23 cellular contexts compared by ENCODE assay signal in the genomic region with DNA sequence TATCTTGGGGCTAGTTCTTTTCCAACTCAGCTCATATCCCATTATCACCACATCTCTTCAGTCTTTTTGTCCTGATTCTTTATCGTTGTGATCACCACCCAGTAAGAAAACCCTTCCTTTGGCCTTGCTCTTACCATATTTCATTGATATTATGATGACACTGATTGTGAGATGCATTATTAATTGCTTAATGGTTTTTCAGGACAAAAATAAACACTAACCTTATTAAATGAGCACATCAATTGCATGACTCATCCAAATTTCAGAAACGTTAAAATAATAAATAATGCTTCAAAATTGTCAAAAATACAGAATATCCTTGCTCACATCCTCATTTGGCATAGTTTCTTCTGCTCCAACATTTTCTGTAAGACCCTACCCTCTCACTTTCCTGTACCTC.
DNase-seq lines count a peak whose midpoint lies in the region; ATAC-seq, FAIRE-seq and TF ChIP-seq lines count a peak whose summit lies in the region.
"Had no signal": no experiment of that assay in that cellular context is flagged by ENCODE, and none has a peak within 500 bp of the region (broad histone marks: within the 10 kb centered on the region; RNA-seq: fewer than 3 reads in every experiment).

No MANE protein-coding gene starts in this region.

- H3K36me3 Mint-ChIP-seq in memory B cell, result peaks cover 6% of the 10 kb centered on the region
- peaks cover 3 to 6% of the 10 kb centered on the region in 2 donors for H3K36me3 Mint-ChIP-seq in naive B cell
- H3K36me3 Mint-ChIP-seq: CD8-positive, alpha-beta T cell had no signal

- no peaks in the 10 kb centered on the region for H3K9me2 ChIP-seq in SK-N-SH

- H3K27me3 ChIP-seq in SK-N-SH (ENCODE audit: insufficient read depth), result no peaks in the 10 kb centered on the region
- H3K27me3 ChIP-seq: BLaER1 treated with 17β-estradiol and CSF1 and Interleukin-3, amounts not matched to agents 10 nM and 100 nM had no signal

- H3K27me3 Mint-ChIP-seq in memory B cell, result no peaks in the 10 kb centered on the region
- no peaks in the 10 kb centered on the region for H3K27me3 Mint-ChIP-seq in naive B cell
- H3K27me3 Mint-ChIP-seq: B cell; CD4-positive, alpha-beta T cell had no signal

- WGBS in A549 (ENCODE audit: missing lambda C conversion rate), result 50% methylated on average over 2 of the region's 2 CpGs
- WGBS in SK-N-SH (ENCODE audit: low lambda C conversion rate), result 29% methylated on average over 2 of the region's 2 CpGs

- DNase-seq in A549 (ENCODE audit: low read depth in 1 of 2, low spot score in 1 of 2) (no peak), SK-N-SH (no peak), memory B cell (ENCODE audit: low spot score in 2 of 2) (no peak), naive B cell (no peak), kidney tubule cell (ENCODE audit: low spot score) (no peak), 8988T (no peak), cerebellum (ENCODE audit: low spot score) (no peak), sciatic nerve (ENCODE audit: low spot score) (no peak)
- DNase-seq: AML-193; Caco-2; Calu3; CD4-positive, alpha-beta T cell; CD8-positive, alpha-beta T cell; DMS79 treated with DMSO at 0.1 percent for 48 hours; GF-D8 had no signal

- H3K79me2 ChIP-seq in SK-N-SH (ENCODE audit: insufficient read depth), result no peaks in the 10 kb centered on the region

- no peak overlapping the region for H2AFZ ChIP-seq in SK-N-SH (ENCODE audit: low read depth)

- intact Hi-C loops in sciatic nerve (cut with DNase I), result no loop called here

- no peaks in the 10 kb centered on the region for H4K20me1 ChIP-seq in SK-N-SH (ENCODE audit: insufficient read depth)
- H4K20me1 ChIP-seq: BLaER1 treated with 17β-estradiol and CSF1 and Interleukin-3, amounts not matched to agents 10 nM and 100 nM had no signal

- no peak for TF ChIP-seq EP300 in A549 (IDR thresholded peaks at IDR 0.05)
- TF ChIP-seq EP300 in SK-N-SH (IDR thresholded peaks at IDR 0.05; ENCODE audit: borderline replicate concordance in 1 of 2, low read depth in 1 of 2, low read length in 1 of 2), result no peak

- H3K4me1 ChIP-seq in A549 (peaks cover 27% of the 10 kb centered on the region), SK-N-SH (ENCODE audit: control insufficient read depth in 1 of 2, insufficient read depth in 2 of 2, low read depth in 1 of 2, low read length in 1 of 2) (no peaks in the 10 kb centered on the region; a peak in 1 of 4 replicates)

- ATAC-seq in A549 (no peak), memory B cell (ENCODE audit: low read depth) (no peak), naive B cell (ENCODE audit: low read depth in 2 of 2) (no peak), sciatic nerve (no peak)
- ATAC-seq: CD8-positive, alpha-beta T cell had no signal

- FAIRE-seq in A549 (lab: Jason Lieb, UNC), result no peak
- FAIRE-seq: A204.1, D721Med, G401.6, GM19239 had no signal

- peaks cover 8% of the 10 kb centered on the region for H3F3A ChIP-seq in SK-N-SH (replicated peaks; ENCODE audit: insufficient read depth)

- TF ChIP-seq CTCF in A549 (IDR thresholded peaks at IDR 0.05) (no peak), SK-N-SH (IDR thresholded peaks at IDR 0.05) (no peak)

- H3K9me3 Mint-ChIP-seq in memory B cell (no peaks in the 10 kb centered on the region), naive B cell (peaks cover 0 to 5% (median 3%) of the 10 kb centered on the region in 7 donors)
- H3K9me3 Mint-ChIP-seq: CD4-positive, alpha-beta T cell; CD8-positive, alpha-beta T cell had no signal

- H3K4me3 ChIP-seq in A549, result no peak overlapping the region
- H3K4me3 ChIP-seq in SK-N-SH (ENCODE audit: low read depth in 2 of 2, low read length in 1 of 2), result no peak overlapping the region
- H3K4me3 ChIP-seq: BLaER1 treated with 17β-estradiol and CSF1 and Interleukin-3, amounts not matched to agents 10 nM and 100 nM had no signal

- no peaks in the 10 kb centered on the region for H3K36me3 ChIP-seq in SK-N-SH (replicated peaks in 1 of 2; ENCODE audit: control insufficient read depth in 1 of 2, insufficient read depth in 2 of 2, low read length in 1 of 2)
- H3K36me3 ChIP-seq: BLaER1 treated with 17β-estradiol and CSF1 and Interleukin-3, amounts not matched to agents 10 nM and 100 nM had no signal

- peak overlapping the region; percentile 74 for H3K27ac Mint-ChIP-seq in memory B cell
- peak overlapping the region in 4 of 6 donors; percentile 2 to 59 (median 30) for H3K27ac Mint-ChIP-seq in naive B cell
- H3K27ac Mint-ChIP-seq: B cell; CD4-positive, alpha-beta T cell; CD8-positive, alpha-beta T cell had no signal

- H3K9me3 ChIP-seq in A549 (no peaks in the 10 kb centered on the region), SK-N-SH (no peaks in the 10 kb centered on the region)
- H3K9me3 ChIP-seq: Caco-2 had no signal

- CTCF ChIA-PET in A549 (lab: Yijun Ruan, JAX), result interaction anchor here (2.0 kb wide), 1 partner anchor 12 kb away, joined by 6 read pairs; no protein-coding TSS in a partner anchor
- CTCF ChIA-PET in SK-N-SH (lab: Yijun Ruan, JAX), result no interaction called here

- no peak overlapping the region for H3K4me2 ChIP-seq in A549
- no peak overlapping the region for H3K4me2 ChIP-seq in SK-N-SH
- H3K4me2 ChIP-seq: BLaER1 treated with 17β-estradiol and CSF1 and Interleukin-3, amounts not matched to agents 10 nM and 100 nM had no signal

- POLR2A ChIA-PET in A549 (lab: Yijun Ruan, JAX), result no interaction called here
- POLR2A ChIA-PET in SK-N-SH (lab: Yijun Ruan, JAX), result no interaction called here

- TF ChIP-seq RAD21 in A549 (conservative IDR thresholded peaks at IDR 0.05 in 1 of 2, IDR thresholded peaks at IDR 0.05 in 1 of 2) (no peak), SK-N-SH (IDR thresholded peaks at IDR 0.05; ENCODE audit: low read length) (no peak)

- H3K4me3 Mint-ChIP-seq in memory B cell (no peak overlapping the region), naive B cell (no peak overlapping the region)
- H3K4me3 Mint-ChIP-seq: B cell; CD4-positive, alpha-beta T cell; CD8-positive, alpha-beta T cell had no signal

- H3K9ac ChIP-seq in SK-N-SH, result no peak overlapping the region
- H3K9ac ChIP-seq: BLaER1 treated with 17β-estradiol and CSF1 and Interleukin-3, amounts not matched to agents 10 nM and 100 nM had no signal

- no peak overlapping the region; a peak in 1 of 6 replicates for H3K27ac ChIP-seq in A549
- H3K27ac ChIP-seq in SK-N-SH (ENCODE audit: low read depth in 2 of 2, low read length in 1 of 2), result peak overlapping the region in 1 of 2 experiments; percentile 23; a peak in 1 of 4 replicates
- H3K27ac ChIP-seq: 22Rv1; BLaER1 treated with 17β-estradiol and CSF1 and Interleukin-3, amounts not matched to agents 10 nM and 100 nM; C4-2B had no signal

- no peak for TF ChIP-seq POLR2A in A549 (IDR thresholded peaks at IDR 0.05; ENCODE audit: low read length)

- H3K4me1 Mint-ChIP-seq in memory B cell, result peaks cover 16% of the 10 kb centered on the region
- peaks cover 22 to 26% (median 25%) of the 10 kb centered on the region in 3 donors for H3K4me1 Mint-ChIP-seq in naive B cell

TF ChIP-seq in A549, 52 proteins besides CTCF, POLR2A, EP300 and RAD21:
- TF ChIP-seq RCOR1 (IDR thresholded peaks at IDR 0.05; ENCODE audit: low read depth, low read length), result no peak
- peak; percentile 19 for TF ChIP-seq MAFK (IDR thresholded peaks at IDR 0.05; ENCODE audit: partially characterized antibody)
- TF ChIP-seq FOSL2 (IDR thresholded peaks at IDR 0.05), result no peak
- peak; percentile 78 for TF ChIP-seq FOSL2 (CRISPR knock-in tag; IDR thresholded peaks at IDR 0.05)

TF ChIP-seq in SK-N-SH, 30 proteins besides CTCF, POLR2A, EP300 and RAD21:
- TF ChIP-seq, protein P1, sequence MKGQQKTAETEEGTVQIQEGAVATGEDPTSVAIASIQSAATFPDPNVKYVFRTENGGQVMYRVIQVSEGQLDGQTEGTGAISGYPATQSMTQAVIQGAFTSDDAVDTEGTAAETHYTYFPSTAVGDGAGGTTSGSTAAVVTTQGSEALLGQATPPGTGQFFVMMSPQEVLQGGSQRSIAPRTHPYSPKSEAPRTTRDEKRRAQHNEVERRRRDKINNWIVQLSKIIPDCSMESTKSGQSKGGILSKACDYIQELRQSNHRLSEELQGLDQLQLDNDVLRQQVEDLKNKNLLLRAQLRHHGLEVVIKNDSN (IDR thresholded peaks at IDR 0.05; ENCODE audit: borderline replicate concordance, low read depth), result no peak
- peak; percentile 34; the same call in 1 of the 2 replicates for TF ChIP-seq FOSL2 (IDR thresholded peaks at IDR 0.05; ENCODE audit: borderline replicate concordance, low read depth)
- TF ChIP-seq TCF12 (IDR thresholded peaks at IDR 0.05), result peak; percentile 18; the same call in 1 of the 2 replicates
- TF ChIP-seq, protein P2, sequence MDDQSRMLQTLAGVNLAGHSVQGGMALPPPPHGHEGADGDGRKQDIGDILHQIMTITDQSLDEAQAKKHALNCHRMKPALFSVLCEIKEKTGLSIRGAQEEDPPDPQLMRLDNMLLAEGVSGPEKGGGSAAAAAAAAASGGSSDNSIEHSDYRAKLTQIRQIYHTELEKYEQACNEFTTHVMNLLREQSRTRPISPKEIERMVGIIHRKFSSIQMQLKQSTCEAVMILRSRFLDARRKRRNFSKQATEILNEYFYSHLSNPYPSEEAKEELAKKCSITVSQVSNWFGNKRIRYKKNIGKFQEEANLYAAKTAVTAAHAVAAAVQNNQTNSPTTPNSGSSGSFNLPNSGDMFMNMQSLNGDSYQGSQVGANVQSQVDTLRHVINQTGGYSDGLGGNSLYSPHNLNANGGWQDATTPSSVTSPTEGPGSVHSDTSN (IDR thresholded peaks at IDR 0.05), result peak; percentile 53
